Comparison of ENCODE assay signal across 9 cellular contexts in genomic region chr3:39180183-39180545, GRCh38. TPM values are rescaled to one million over a fixed set of nuclear protein-coding genes. Genes with fewer than 3 reads are reported as not detected.
DNase-seq lines count a peak whose midpoint lies in the region; ATAC-seq, FAIRE-seq and TF ChIP-seq lines count a peak whose summit lies in the region.
"Had no signal": no experiment of that assay in that cellular context is flagged by ENCODE, and none has a peak within 500 bp of the region (broad histone marks: within the 10 kb centered on the region; RNA-seq: fewer than 3 reads in every experiment).

No MANE protein-coding gene starts in this region.

- TF ChIP-seq CTCF in H9 (conservative IDR thresholded peaks at IDR 0.05) (no peak), WTC11 (IDR thresholded peaks at IDR 0.05) (no peak), glutamatergic neuron (IDR thresholded peaks at IDR 0.05; ENCODE audit: partially characterized antibody, unreplicated experiment) (no peak)

- H3K9ac ChIP-seq in H9 (ENCODE audit: extremely low read depth, insufficient read length, low read length) = no peak overlapping the region

- no peak overlapping the region for H3T11ph ChIP-seq in H9 (ENCODE audit: low read length)

- no peaks in the 10 kb centered on the region for H3K79me2 ChIP-seq in H9 (ENCODE audit: insufficient read depth, low read length)

- peaks cover 7% of the 10 kb centered on the region for H3K23me2 ChIP-seq in H9 (ENCODE audit: insufficient read length, low read depth, low read length, poor library complexity, severe bottlenecking)

- H3K4ac ChIP-seq in H9 (ENCODE audit: low read depth, low read length) = no peak overlapping the region

- no CpG with 5 or more reads among the region's 3 CpGs for WGBS in H9 (ENCODE audit: extremely low coverage, insufficient read length, low lambda C conversion rate)
- WGBS in small intestine, 3 donors = 9 to 47% (median 16%) methylated on average over 3 of the region's 3 CpGs

- peaks cover 24% of the 10 kb centered on the region for H3K27me3 Mint-ChIP-seq in H9 (ENCODE audit: low read depth)
- H3K27me3 Mint-ChIP-seq in WTC11 (ENCODE audit: low read depth) = peaks cover 22% of the 10 kb centered on the region
- peaks cover 25% of the 10 kb centered on the region for H3K27me3 Mint-ChIP-seq in glutamatergic neuron (ENCODE audit: unreplicated experiment)

- H3K56ac ChIP-seq in H9 (ENCODE audit: insufficient read length, low read depth, low read length) = no peak overlapping the region

- H3K36me3 Mint-ChIP-seq in H9 (ENCODE audit: insufficient read depth in 1 of 3, low read depth in 3 of 3) (no peaks in the 10 kb centered on the region), WTC11 (no peaks in the 10 kb centered on the region), glutamatergic neuron (ENCODE audit: unreplicated experiment) (no peaks in the 10 kb centered on the region)

- H3K18ac ChIP-seq in H9 (ENCODE audit: insufficient read length, low read depth, low read length) = peak overlapping the region; percentile 10

- H4K8ac ChIP-seq in H9 (replicated peaks; ENCODE audit: insufficient read length, low read depth, low read length) = no peak overlapping the region

- DNase-seq in H9 = no peak
- DNase-seq in WTC11 (ENCODE audit: low spot score) = no peak
- no peak for DNase-seq in glutamatergic neuron
- peak; percentile 51 for DNase-seq in small intestine
- DNase-seq in central memory CD4-positive, alpha-beta T cell = no peak
- no peak for DNase-seq in NCI-H524 (lab: John Stamatoyannopoulos, UW)
- no peak for DNase-seq in activated CD8-positive, alpha-beta memory T cell treated with anti-CD3 and anti-CD28 coated beads for 24 hours
- no peak for DNase-seq in EL

- H3K23ac ChIP-seq in H9 (ENCODE audit: insufficient read length, low read depth, low read length) = no peak overlapping the region

- ATAC-seq in WTC11 = no peak

- H3K4me3 Mint-ChIP-seq in H9 (peak overlapping the region; percentile 61 to 83), WTC11 (peak overlapping the region; percentile 72), glutamatergic neuron (ENCODE audit: unreplicated experiment) (peak overlapping the region; percentile 88)

- no peak overlapping the region for H4K91ac ChIP-seq in H9 (ENCODE audit: insufficient read length, low read depth, low read length)

- H2BK15ac ChIP-seq in H9 (ENCODE audit: low read depth, low read length) = no peak overlapping the region

- H3K36me3 ChIP-seq in small intestine (ENCODE audit: control insufficient read depth in 2 of 2, insufficient read depth in 2 of 2, low read length in 2 of 2) = no peaks in the 10 kb centered on the region

- H3K9me3 ChIP-seq in H9 (ENCODE audit: control insufficient read depth, low read depth, low read length) (no peaks in the 10 kb centered on the region), small intestine (ENCODE audit: control insufficient read depth, low read depth) (no peaks in the 10 kb centered on the region)

- H3K27ac Mint-ChIP-seq in H9 = peak overlapping the region in 2 of 3 experiments; percentile 9 to 27; a peak in 4 of 7 replicates
- H3K27ac Mint-ChIP-seq in WTC11 = peak overlapping the region; percentile 47; the same call in 1 of the 2 replicates
- peak overlapping the region; percentile 60 for H3K27ac Mint-ChIP-seq in glutamatergic neuron (ENCODE audit: unreplicated experiment)

- H4K20me1 ChIP-seq in H9 (ENCODE audit: control insufficient read depth, insufficient read depth, insufficient read length) = no peaks in the 10 kb centered on the region

- no peak overlapping the region for H2AFZ ChIP-seq in H9 (ENCODE audit: low read length)

- peaks cover 12% of the 10 kb centered on the region; the same call in 1 of the 2 replicates for H3K4me1 ChIP-seq in H9 (ENCODE audit: insufficient read depth, low read length)
- peaks cover 5 to 11% of the 10 kb centered on the region in 2 donors for H3K4me1 ChIP-seq in small intestine (ENCODE audit: control insufficient read depth in 2 of 2, insufficient read depth in 1 of 2, low read depth in 1 of 2, low read length in 1 of 2)

- POLR2A ChIA-PET in WTC11 (lab: Charles Lee) = no interaction called here

- no peak overlapping the region for H3K27ac ChIP-seq in H9 (ENCODE audit: insufficient read length, low read depth, low read length)
- peak overlapping the region in 1 of 2 donors; percentile 91 for H3K27ac ChIP-seq in small intestine (ENCODE audit: low read depth in 1 of 2, low read length in 1 of 2)

- no peak overlapping the region for H2BK12ac ChIP-seq in H9 (ENCODE audit: insufficient read length, low read depth, low read length)

- H2BK20ac ChIP-seq in H9 (ENCODE audit: low read depth, low read length, poor library complexity, severe bottlenecking) = no peak overlapping the region

- no peak overlapping the region for H2BK120ac ChIP-seq in H9 (ENCODE audit: low read depth, low read length, poor library complexity, severe bottlenecking)

- no peak overlapping the region for H3K14ac ChIP-seq in H9 (ENCODE audit: insufficient read depth, low read length)

- H3K4me1 Mint-ChIP-seq in H9 (peaks cover 37 to 45% of the 10 kb centered on the region in 2 experiments), WTC11 (peaks cover 35% of the 10 kb centered on the region), glutamatergic neuron (ENCODE audit: low read depth, unreplicated experiment) (peaks cover 58% of the 10 kb centered on the region)

- H4K5ac ChIP-seq in H9 (ENCODE audit: insufficient read length, low read depth, low read length) = no peak overlapping the region

- no peaks in the 10 kb centered on the region; the same call in none of the 2 replicates for H3K27me3 ChIP-seq in H9 (ENCODE audit: insufficient read depth, low read length)
- no peaks in the 10 kb centered on the region for H3K27me3 ChIP-seq in small intestine (ENCODE audit: control insufficient read depth in 2 of 2, insufficient read depth in 2 of 2, low read length in 2 of 2)

- H3K9me3 Mint-ChIP-seq in H9 (no peaks in the 10 kb centered on the region; a peak in 1 of 5 replicates), WTC11 (no peaks in the 10 kb centered on the region), glutamatergic neuron (ENCODE audit: unreplicated experiment) (peaks cover 25% of the 10 kb centered on the region)

- no peak overlapping the region for H3K4me3 ChIP-seq in small intestine (ENCODE audit: low read depth in 1 of 2, low read length in 2 of 2)

- no peak overlapping the region for H2AK5ac ChIP-seq in H9 (ENCODE audit: insufficient read length, low read length)

- peak overlapping the region; percentile 79 for H3K4me2 ChIP-seq in H9 (ENCODE audit: insufficient read depth, insufficient read length, low read length)

- no peaks in the 10 kb centered on the region for H3K79me1 ChIP-seq in H9 (ENCODE audit: insufficient read depth, low read depth, low read length, poor library complexity, severe bottlenecking)

- FAIRE-seq in small intestine (lab: Jason Lieb, UNC) = no peak

- no peak overlapping the region for H2BK5ac ChIP-seq in H9 (ENCODE audit: insufficient read length, low read length)

- CTCF ChIA-PET in WTC11 (lab: Charles Lee) = interaction anchor here (1.0 to 3.9 kb wide), 3 partner anchors 54 to 198 kb away, joined by 3 to 49 read pairs (median 36); no protein-coding TSS in a partner anchor

TF ChIP-seq in WTC11, 78 proteins besides CTCF, POLR2A, EP300 and RAD21:
- TF ChIP-seq NFE2L1 (CRISPR knock-in tag; IDR thresholded peaks at IDR 0.05) (peak; percentile 59; the same call in 1 of the 2 replicates), TEAD4 (CRISPR knock-in tag; IDR thresholded peaks at IDR 0.05) (no peak), CREM (CRISPR knock-in tag; IDR thresholded peaks at IDR 0.05) (no peak), ZNF232 (CRISPR knock-in tag; IDR thresholded peaks at IDR 0.05) (no peak), ELF4 (CRISPR knock-in tag; IDR thresholded peaks at IDR 0.05; ENCODE audit: low read depth) (no peak), SP1 (CRISPR knock-in tag; conservative IDR thresholded peaks at IDR 0.05) (no peak), NR2C2 (CRISPR knock-in tag; IDR thresholded peaks at IDR 0.05) (no peak)
- TF ChIP-seq, protein P1, sequence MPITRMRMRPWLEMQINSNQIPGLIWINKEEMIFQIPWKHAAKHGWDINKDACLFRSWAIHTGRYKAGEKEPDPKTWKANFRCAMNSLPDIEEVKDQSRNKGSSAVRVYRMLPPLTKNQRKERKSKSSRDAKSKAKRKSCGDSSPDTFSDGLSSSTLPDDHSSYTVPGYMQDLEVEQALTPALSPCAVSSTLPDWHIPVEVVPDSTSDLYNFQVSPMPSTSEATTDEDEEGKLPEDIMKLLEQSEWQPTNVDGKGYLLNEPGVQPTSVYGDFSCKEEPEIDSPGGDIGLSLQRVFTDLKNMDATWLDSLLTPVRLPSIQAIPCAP (CRISPR knock-in tag; IDR thresholded peaks at IDR 0.05) = no peak

RNA-seq across cellular contexts. Expression of gene XIRP1, which starts 12.2 kb away (rescaled TPM):
- not detected in 2 replicates for total RNA-seq in H9 (2021)
- total RNA-seq in WTC11 (2021) = not detected in 3 replicates
- 0.34 TPM for total RNA-seq in glutamatergic neuron (ENCODE audit: unreplicated experiment)
- 1 to 10 TPM in 2 of 3 donors, under 1 TPM in 1; 0.15 to 5.4 (median 1.6) TPM for polyA plus RNA-seq in small intestine
- total RNA-seq: HT1080 had no signal

RNA-seq across cellular contexts. Expression of gene CSRNP1, which starts 26.8 kb away (rescaled TPM):
- total RNA-seq in H9 (2021) (8.2 and 8.5 TPM in 2 replicates), WTC11 (2021) (8.0 to 8.7 TPM (median 8.5 TPM) in 3 replicates), glutamatergic neuron (ENCODE audit: unreplicated experiment) (11.1 TPM)
- polyA plus RNA-seq in small intestine = 10 to 100 TPM; 15.1 to 34.3 (median 17.9) TPM
